In genomic region chr2:9234680-9235387, GRCh38 we compare ENCODE assay signal across 8 cellular contexts. TPM values are rescaled to one million over a fixed set of nuclear protein-coding genes. Genes with fewer than 3 reads are reported as not detected.
DNase-seq lines count a peak whose midpoint lies in the region; ATAC-seq and TF ChIP-seq lines count a peak whose summit lies in the region.

No MANE protein-coding gene starts in this region.

- in situ Hi-C loops in Caki2 (cut with HindIII; ENCODE audit: low pct_unique_long_range_greater_than_20kb, low sequenced_read_pairs), result no loop called here

- H3K27me3 ChIP-seq in esophagus (ENCODE audit: control insufficient read depth in 1 of 2, insufficient read depth in 2 of 2, low read length in 2 of 2) (no peaks in the 10 kb centered on the region), osteoblast (ENCODE audit: insufficient read depth, low read length) (no peaks in the 10 kb centered on the region)

- no peaks in the 10 kb centered on the region for H3K9me3 ChIP-seq in esophagus (ENCODE audit: control insufficient read depth in 2 of 2, insufficient read depth in 1 of 2, low read depth in 1 of 2, low read length in 1 of 2)
- no peaks in the 10 kb centered on the region for H3K9me3 ChIP-seq in osteoblast (ENCODE audit: low read depth, low read length)

- H3K27ac ChIP-seq in esophagus (ENCODE audit: low read depth in 2 of 2, low read length in 1 of 2), result peak overlapping the region; percentile 32 to 72
- H3K27ac ChIP-seq in osteoblast (ENCODE audit: low read depth, low read length), result peak overlapping the region; percentile 96

- WGBS in esophagus, 2 donors, result 40 to 48% methylated on average over 12 of the region's 12 CpGs

- H3K36me3 ChIP-seq in esophagus (ENCODE audit: control insufficient read depth in 2 of 2, insufficient read depth in 2 of 2, low read length in 1 of 2), result no peaks in the 10 kb centered on the region
- peaks cover 5% of the 10 kb centered on the region for H3K36me3 ChIP-seq in osteoblast (ENCODE audit: insufficient read depth, low read length)

- ATAC-seq in activated T-cell treated with anti-CD3 and anti-CD28 coated beads, Interleukin-2, amount 50 U/mL, for 72 hours (replicated peaks in 1 of 2), result no peak

- no peaks in the 10 kb centered on the region for H3K36me3 Mint-ChIP-seq in activated T-cell treated with anti-CD3 and anti-CD28 coated beads, Interleukin-2, amount 50 U/mL, for 72 hours (ENCODE audit: insufficient read depth in 2 of 2)

- no peak overlapping the region for H3K4me3 Mint-ChIP-seq in activated T-cell treated with anti-CD3 and anti-CD28 coated beads, Interleukin-2, amount 50 U/mL, for 72 hours

- H3K4me1 Mint-ChIP-seq in activated T-cell treated with anti-CD3 and anti-CD28 coated beads, Interleukin-2, amount 50 U/mL, for 72 hours (ENCODE audit: low read depth), result no peaks in the 10 kb centered on the region

- no peak overlapping the region for H3K27ac Mint-ChIP-seq in activated T-cell treated with anti-CD3 and anti-CD28 coated beads, Interleukin-2, amount 50 U/mL, for 72 hours

- no peaks in the 10 kb centered on the region for H3K9me3 Mint-ChIP-seq in activated T-cell treated with anti-CD3 and anti-CD28 coated beads, Interleukin-2, amount 50 U/mL, for 72 hours

- H3K79me2 ChIP-seq in osteoblast (ENCODE audit: insufficient read depth, low read length), result peaks cover 96% of the 10 kb centered on the region

- peak overlapping the region; percentile 70 for H3K4me2 ChIP-seq in osteoblast (ENCODE audit: insufficient read depth, low read length)

- H3K4me1 ChIP-seq in esophagus (ENCODE audit: control insufficient read depth in 2 of 2, insufficient read depth in 2 of 2, low read length in 1 of 2) (peaks cover 7 to 26% of the 10 kb centered on the region in 2 donors), osteoblast (ENCODE audit: insufficient read depth, low read length) (peaks cover 74% of the 10 kb centered on the region)

- peaks cover 6% of the 10 kb centered on the region for H4K20me1 ChIP-seq in osteoblast (ENCODE audit: insufficient read depth, low read length)

- DNase-seq in Caki2 (ENCODE audit: low read depth) (peak; percentile 99), RPMI7951 (ENCODE audit: low read depth) (peak; percentile 98), osteoblast (ENCODE audit: insufficient read length, low spot score, missing footprints) (peak; percentile 91), NCI-H82 (lab: John Stamatoyannopoulos, UW) (no peak), posterior cingulate gyrus (no peak)
- DNase-seq in effector CD4-positive, alpha-beta T cell, result no peak
- DNase-seq in activated T-cell treated with anti-CD3 and anti-CD28 coated beads, Interleukin-2, amount 50 U/mL, for 72 hours, result no peak

- H3K27me3 Mint-ChIP-seq in activated T-cell treated with anti-CD3 and anti-CD28 coated beads, Interleukin-2, amount 50 U/mL, for 72 hours (ENCODE audit: low read depth), result peaks cover 16% of the 10 kb centered on the region

- H3K4me3 ChIP-seq in esophagus (ENCODE audit: low read depth in 1 of 2, low read length in 2 of 2), result no peak overlapping the region
- H3K4me3 ChIP-seq in osteoblast (ENCODE audit: insufficient read depth, low read length), result peak overlapping the region; percentile 29

- H2AFZ ChIP-seq in osteoblast (ENCODE audit: low read length), result no peak overlapping the region

- no peak for TF ChIP-seq CTCF in osteoblast (IDR thresholded peaks at IDR 0.05; ENCODE audit: extremely low read depth, low read depth, low read length)

- intact Hi-C loops in posterior cingulate gyrus (cut with DNase I), result no loop called here

RNA-seq across cellular contexts. Expression of gene ASAP2, which starts 28.2 kb away (rescaled TPM):
- 33.8 and 34.8 TPM in 2 replicates for total RNA-seq in Caki2 (2014; rRNA removed; shearing (Covaris generic); ENCODE audit: low replicate concordance)
- total RNA-seq in RPMI7951 (2014; rRNA removed; shearing (Covaris generic)), result 40.1 and 46.7 TPM in 2 replicates
- polyA plus RNA-seq in esophagus, result 1 to 10 TPM; 4.0 to 5.3 TPM
- total RNA-seq in osteoblast, result 56.0 and 66.2 TPM in 2 replicates
- total RNA-seq in activated T-cell treated with anti-CD3 and anti-CD28 coated beads, Interleukin-2, amount 50 U/mL, for 72 hours, result under 1 TPM; 0.10 to 0.42 TPM

Comparison
In these comparisons a context has a peak if more than half of its experiments do, and no peak if none do; other contexts are left out.
1. DNase-seq: peak in Caki2 (single experiment), RPMI7951 (single experiment) and osteoblast (single experiment); none in effector CD4-positive, alpha-beta T cell (single experiment), activated T-cell treated with anti-CD3 and anti-CD28 coated beads, Interleukin-2, amount 50 U/mL, for 72 hours (0 of 2), NCI-H82 (single experiment) and posterior cingulate gyrus (0 of 10).
2. RNA of gene ASAP2, which starts 28.2 kb away (total RNA-seq): 56.0 to 66.2 TPM in osteoblast, 40.1 to 46.7 TPM in RPMI7951 and 33.8 to 34.8 TPM in Caki2; 0.10 to 0.42 TPM in activated T-cell treated with anti-CD3 and anti-CD28 coated beads, Interleukin-2, amount 50 U/mL, for 72 hours; every median in the first group is over 10 times any median in the second.